2 cellular contexts compared by ENCODE assay signal in genomic region chr14:53355581-53356112, GRCh38.
TF ChIP-seq lines count a peak whose summit lies in the region.

No MANE protein-coding gene starts in this region.

TF ChIP-seq in GM23338, 12 proteins besides CTCF, POLR2A, EP300 and RAD21 (continued from another document):
- TF ChIP-seq REST (IDR thresholded peaks at IDR 0.05; ENCODE audit: unreplicated experiment) (no peak), ETS1 (IDR thresholded peaks at IDR 0.05) (no peak; the same call in 1 of the 2 replicates), POLR2AphosphoS5 (IDR thresholded peaks at IDR 0.05; ENCODE audit: low read depth) (no peak), CREB1 (CRISPR knock-in tag; IDR thresholded peaks at IDR 0.05; ENCODE audit: low read depth) (peak; percentile 60), ZNF462 (CRISPR knock-in tag; IDR thresholded peaks at IDR 0.05) (peak; percentile 98)

TF ChIP-seq in H1, 55 proteins besides CTCF, POLR2A, EP300 and RAD21 (continued from another document):
- peak; percentile 53; the same call in 1 of the 2 replicates for TF ChIP-seq KDM1A (IDR thresholded peaks at IDR 0.05; ENCODE audit: borderline replicate concordance, low read length)
- no peak for TF ChIP-seq SIN3A (conservative IDR thresholded peaks at IDR 0.05 in 1 of 2, IDR thresholded peaks at IDR 0.05 in 1 of 2; ENCODE audit: low read depth in 1 of 2, low read length in 2 of 2)
- TF ChIP-seq TAF7 (optimal IDR thresholded peaks at IDR 0.05; ENCODE audit: borderline replicate concordance, low read depth, low read length), result peak; percentile 25
- no peak for TF ChIP-seq BRCA1 (IDR thresholded peaks at IDR 0.05; ENCODE audit: low read depth, low read length)
- TF ChIP-seq YY1 (IDR thresholded peaks at IDR 0.05; ENCODE audit: low read depth, low read length), result peak; percentile 89
- TF ChIP-seq CREB1 (IDR thresholded peaks at IDR 0.05), result no peak
- TF ChIP-seq ASH2L (IDR thresholded peaks at IDR 0.05; ENCODE audit: low read length), result peak; percentile 62
- peak; percentile 53; the same call in 1 of the 2 replicates for TF ChIP-seq CHD2 (IDR thresholded peaks at IDR 0.05; ENCODE audit: low read length)
- TF ChIP-seq SIRT6 (IDR thresholded peaks at IDR 0.05; ENCODE audit: low read length), result no peak
- peak; percentile 80; the same call in 1 of the 2 replicates for TF ChIP-seq BACH1 (IDR thresholded peaks at IDR 0.05; ENCODE audit: low read length)
- TF ChIP-seq POLR2AphosphoS5 (IDR thresholded peaks at IDR 0.05; ENCODE audit: low read depth, low read length), result peak; percentile 41; the same call in 1 of the 2 replicates
- 0 out of 2 replicates have a peak, but pooled peaks have one; percentile 12 for TF ChIP-seq TBP (IDR thresholded peaks at IDR 0.05; ENCODE audit: low read depth, low read length)
- TF ChIP-seq SP4 (IDR thresholded peaks at IDR 0.05; ENCODE audit: low read length), result no peak
- TF ChIP-seq HDAC2 (IDR thresholded peaks at IDR 0.05; ENCODE audit: borderline replicate concordance in 1 of 2, low read depth in 2 of 2, low read length in 2 of 2), result peak; percentile 98
- TF ChIP-seq JUND (IDR thresholded peaks at IDR 0.05; ENCODE audit: low read length), result peak; percentile 53; the same call in 1 of the 2 replicates
- peak; percentile 28 for TF ChIP-seq CHD7 (IDR thresholded peaks at IDR 0.05; ENCODE audit: insufficient replicate concordance, low read length)
- no peak for TF ChIP-seq JUN (IDR thresholded peaks at IDR 0.05; ENCODE audit: low read depth, low read length)
- TF ChIP-seq BCL11A (IDR thresholded peaks at IDR 0.05; ENCODE audit: low read depth in 2 of 2, low read length in 2 of 2), result peak in 1 of 2 experiments; percentile 95
- peak; percentile 88 for TF ChIP-seq SP1 (IDR thresholded peaks at IDR 0.05; ENCODE audit: low read depth, low read length)
- TF ChIP-seq TAF1 (IDR thresholded peaks at IDR 0.05; ENCODE audit: low read depth, low read length), result peak; percentile 61
- peak; percentile 60; the same call in 1 of the 2 replicates for TF ChIP-seq ATF2 (IDR thresholded peaks at IDR 0.05; ENCODE audit: low read length)
- TF ChIP-seq GABPA (IDR thresholded peaks at IDR 0.05; ENCODE audit: borderline replicate concordance, insufficient read depth, low read length), result 0 out of 2 replicates have a peak, but pooled peaks have one; percentile 46
